Comparison of ENCODE assay signal across 13 cellular contexts in the genomic region with DNA sequence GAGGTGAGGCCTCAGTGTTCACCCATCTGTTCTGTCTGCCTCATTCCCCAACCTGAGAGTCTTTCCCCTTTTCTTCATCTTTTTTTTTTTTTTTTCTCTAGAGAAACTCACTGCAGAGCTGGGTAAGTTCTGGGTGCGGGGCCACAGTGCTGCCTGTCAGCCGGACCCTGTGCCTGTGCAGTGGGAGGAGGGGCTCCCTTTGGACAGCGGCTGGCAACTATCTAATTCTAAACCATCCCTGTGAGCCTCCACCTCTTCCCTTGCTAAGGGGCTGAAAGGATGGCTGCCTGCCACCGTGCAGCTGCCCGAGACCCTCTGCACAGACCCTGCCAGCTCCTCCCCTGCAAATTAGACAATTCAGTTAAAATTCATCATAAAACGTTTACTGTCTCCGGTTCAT. TPM values are rescaled to one million over a fixed set of nuclear protein-coding genes. Genes with fewer than 3 reads are reported as not detected.
DNase-seq lines count a peak whose midpoint lies in the region; ATAC-seq and TF ChIP-seq lines count a peak whose summit lies in the region.
"Had no signal": no experiment of that assay in that cellular context is flagged by ENCODE, and none has a peak within 500 bp of the region (broad histone marks: within the 10 kb centered on the region; RNA-seq: fewer than 3 reads in every experiment).

No MANE protein-coding gene starts in this region.

- H3K27ac Mint-ChIP-seq in chondrocyte (ENCODE audit: unreplicated experiment) = no peak overlapping the region
- H3K27ac Mint-ChIP-seq in natural killer cell treated with Interleukin-12 subunit alpha and Interleukin-12 subunit beta and Interleukin-15 and Interleukin-18, amount 100 ng/mL, for 72 hours = peak overlapping the region in 1 of 2 donors; percentile 8
- H3K27ac Mint-ChIP-seq: activated CD4-positive, alpha-beta memory T cell treated with anti-CD3 and anti-CD28 coated beads, Interleukin-2, amount 10 ng/mL, durations not matched to agents 7 days and 5 days had no signal

- H3K27ac ChIP-seq in BLaER1 = no peak overlapping the region
- H3K27ac ChIP-seq: thoracic aorta had no signal

- H3K36me3 Mint-ChIP-seq in chondrocyte (ENCODE audit: low read depth) = no peaks in the 10 kb centered on the region
- peaks cover 6% of the 10 kb centered on the region for H3K36me3 Mint-ChIP-seq in natural killer cell treated with Interleukin-12 subunit alpha and Interleukin-12 subunit beta and Interleukin-15 and Interleukin-18, amount 100 ng/mL, for 72 hours

- peaks cover 17% of the 10 kb centered on the region for H3K4me1 Mint-ChIP-seq in chondrocyte (ENCODE audit: low read depth)
- H3K4me1 Mint-ChIP-seq in natural killer cell treated with Interleukin-12 subunit alpha and Interleukin-12 subunit beta and Interleukin-15 and Interleukin-18, amount 100 ng/mL, for 72 hours (ENCODE audit: low read depth in 2 of 2) = peaks cover 12 to 18% of the 10 kb centered on the region in 2 donors

- ATAC-seq in natural killer cell treated with Interleukin-12 subunit alpha and Interleukin-12 subunit beta and Interleukin-15 and Interleukin-18, amount 100 ng/mL, for 72 hours = no peak
- ATAC-seq in GM21526 (IDR thresholded peaks at IDR 0.05; ENCODE audit: low FRiP score, unreplicated experiment) = no peak

- H3K4me3 Mint-ChIP-seq in chondrocyte (ENCODE audit: unreplicated experiment) = peak overlapping the region; percentile 59
- peak overlapping the region; percentile 19 for H3K4me3 Mint-ChIP-seq in natural killer cell treated with Interleukin-12 subunit alpha and Interleukin-12 subunit beta and Interleukin-15 and Interleukin-18, amount 100 ng/mL, for 72 hours

- H3K4me2 ChIP-seq in BLaER1 = peak overlapping the region; percentile 90

- H3K4me1 ChIP-seq in BLaER1 (peaks cover 60% of the 10 kb centered on the region), HAP-1 (no peaks in the 10 kb centered on the region)

- H3K4me3 ChIP-seq in BLaER1 (peak overlapping the region; percentile 87), GM12864 (ENCODE audit: low read depth, low read length) (peak overlapping the region; percentile 50), HAP-1 (no peak overlapping the region)

- peaks cover 6% of the 10 kb centered on the region; the same call in 1 of the 2 replicates for H3K36me3 ChIP-seq in BLaER1
- no peaks in the 10 kb centered on the region for H3K36me3 ChIP-seq in HAP-1 (replicated peaks)
- H3K36me3 ChIP-seq: thoracic aorta had no signal

- no peak for DNase-seq in GM12864 (ENCODE audit: low read depth)
- no peak for DNase-seq in chondrocyte (ENCODE audit: low spot score)
- no peak for DNase-seq in natural killer cell treated with Interleukin-12 subunit alpha and Interleukin-12 subunit beta and Interleukin-15 and Interleukin-18, amount 100 ng/mL, for 72 hours (ENCODE audit: low spot score)
- DNase-seq in NCI-H524 treated with DMSO at 0.1 percent for 48 hours (lab: John Stamatoyannopoulos, UW) = no peak
- no peak for DNase-seq in GM19240 (ENCODE audit: insufficient read length, low spot score)
- no peak for DNase-seq in HAP-1 (ENCODE audit: low spot score in 2 of 2)
- DNase-seq: activated CD4-positive, alpha-beta memory T cell treated with anti-CD3 and anti-CD28 coated beads, Interleukin-2, amount 10 ng/mL, durations not matched to agents 7 days and 5 days; kidney; stimulated activated CD4-positive, alpha-beta T cell treated with anti-CD3 and anti-CD28 coated beads, Interleukin-4, amount 100 ng/mL, for 4 hours had no signal

- H3K9me3 ChIP-seq in BLaER1 = no peaks in the 10 kb centered on the region
- no peaks in the 10 kb centered on the region for H3K9me3 ChIP-seq in HAP-1
- H3K9me3 ChIP-seq: SK-N-SH, thoracic aorta had no signal

- no peak for TF ChIP-seq CTCF in GM12864 (IDR thresholded peaks at IDR 0.05; ENCODE audit: low read depth, low read length, missing control alignments)
- TF ChIP-seq CTCF in chondrocyte (IDR thresholded peaks at IDR 0.05) = no peak

- in situ Hi-C loops in HAP-1 (cut with MboI; ENCODE audit: low sequenced_read_pairs) = no loop called here

- H3K27me3 ChIP-seq in BLaER1 = no peaks in the 10 kb centered on the region
- H3K27me3 ChIP-seq in HAP-1 (ENCODE audit: low read depth) = peaks cover 31% of the 10 kb centered on the region

- peak overlapping the region; percentile 82; the same call in 1 of the 2 replicates for H3K9ac ChIP-seq in BLaER1
- H3K9ac ChIP-seq: SK-N-SH had no signal

- H4K20me1 ChIP-seq in BLaER1 = peaks cover 8% of the 10 kb centered on the region; the same call in 1 of the 2 replicates

- no peaks in the 10 kb centered on the region for H3K9me3 Mint-ChIP-seq in chondrocyte (ENCODE audit: low read depth)
- H3K9me3 Mint-ChIP-seq in natural killer cell treated with Interleukin-12 subunit alpha and Interleukin-12 subunit beta and Interleukin-15 and Interleukin-18, amount 100 ng/mL, for 72 hours = no peaks in the 10 kb centered on the region
- H3K9me3 Mint-ChIP-seq: activated CD4-positive, alpha-beta memory T cell treated with anti-CD3 and anti-CD28 coated beads, Interleukin-2, amount 10 ng/mL, durations not matched to agents 7 days and 5 days had no signal

- H3K27me3 Mint-ChIP-seq in chondrocyte (ENCODE audit: low read depth) = peaks cover 82% of the 10 kb centered on the region
- H3K27me3 Mint-ChIP-seq in natural killer cell treated with Interleukin-12 subunit alpha and Interleukin-12 subunit beta and Interleukin-15 and Interleukin-18, amount 100 ng/mL, for 72 hours = peaks cover 52 to 81% of the 10 kb centered on the region in 2 donors

RNA-seq across cellular contexts. Expression of a gene that starts 14.1 kb away (rescaled TPM):
- total RNA-seq in chondrocyte = not detected in 3 replicates
- total RNA-seq in natural killer cell treated with Interleukin-12 subunit alpha and Interleukin-12 subunit beta and Interleukin-15 and Interleukin-18, amount 100 ng/mL, for 72 hours = not detected
- total RNA-seq: activated CD4-positive, alpha-beta memory T cell treated with anti-CD3 and anti-CD28 coated beads, Interleukin-2, amount 10 ng/mL, durations not matched to agents 7 days and 5 days had no signal
